8 cellular contexts compared by ENCODE assay signal in the genomic region with DNA sequence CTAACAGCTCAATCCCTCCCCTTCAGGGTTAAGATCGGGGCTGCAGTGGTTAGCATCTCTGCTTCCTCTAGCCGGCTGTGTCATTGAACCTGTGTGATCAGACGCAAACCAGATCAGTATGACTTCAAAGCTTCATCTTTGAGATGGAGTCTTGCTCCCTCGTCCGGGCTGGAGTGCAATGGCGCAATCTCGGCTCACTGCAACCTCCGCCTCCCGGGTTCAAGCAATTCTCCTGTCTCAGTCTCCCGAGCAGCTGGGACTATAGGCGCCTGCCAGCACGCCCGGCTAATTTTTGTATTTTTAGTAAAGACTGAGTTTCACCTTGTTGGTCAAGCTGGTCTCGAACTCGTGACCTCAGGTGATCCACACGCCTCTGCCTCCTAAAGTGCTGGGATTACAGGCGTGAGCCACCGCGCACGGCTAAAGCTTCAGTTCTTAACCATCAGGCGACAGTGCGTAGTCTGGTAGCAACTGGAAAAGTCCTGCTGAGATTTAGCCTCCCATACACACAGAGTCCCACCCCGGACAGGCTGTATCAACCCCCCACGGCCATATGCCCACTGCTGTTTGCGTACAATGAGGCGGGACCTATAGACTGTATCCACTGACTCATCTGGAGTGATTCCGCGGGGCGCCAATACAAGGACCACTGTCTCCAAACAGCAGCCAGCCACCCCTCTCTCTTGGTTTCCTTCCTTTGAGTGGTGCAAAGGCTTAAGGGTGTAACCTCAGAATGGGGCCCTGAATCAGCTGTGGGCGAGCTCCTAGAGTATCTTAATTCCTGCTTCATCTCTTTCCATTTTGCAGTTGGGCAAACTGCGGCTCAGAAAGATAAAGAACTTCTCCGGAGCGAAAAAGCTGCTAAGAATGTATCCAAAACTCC. TPM values are rescaled to one million over a fixed set of nuclear protein-coding genes. Genes with fewer than 3 reads are reported as not detected.
DNase-seq lines count a peak whose midpoint lies in the region; ATAC-seq and TF ChIP-seq lines count a peak whose summit lies in the region.

No MANE protein-coding gene starts in this region.

- no peaks in the 10 kb centered on the region for H3K9me3 ChIP-seq in RWPE2 (ENCODE audit: severe bottlenecking)
- H3K9me3 ChIP-seq in tibial artery, result no peaks in the 10 kb centered on the region

- H3K4me1 Mint-ChIP-seq in osteocyte (ENCODE audit: unreplicated experiment), result peaks cover 28% of the 10 kb centered on the region

- H3K36me3 Mint-ChIP-seq in osteocyte (ENCODE audit: unreplicated experiment), result no peaks in the 10 kb centered on the region

- H3K27me3 Mint-ChIP-seq in osteocyte (ENCODE audit: unreplicated experiment), result no peaks in the 10 kb centered on the region

- H3K4me3 Mint-ChIP-seq in osteocyte (ENCODE audit: unreplicated experiment), result peak overlapping the region; percentile 90

- TF ChIP-seq CTCF in GM20000 (IDR thresholded peaks at IDR 0.05; ENCODE audit: extremely low read depth, missing control alignments) (no peak), RWPE2 (IDR thresholded peaks at IDR 0.05; ENCODE audit: poor library complexity, severe bottlenecking) (no peak), osteocyte (IDR thresholded peaks at IDR 0.05) (no peak), tibial artery (IDR thresholded peaks at IDR 0.05) (no peak)

- intact Hi-C loops in tibial artery (cut with DNase I; ENCODE audit: low total_unique reads), result no loop called here

- DNase-seq in COR-L47 (lab: John Stamatoyannopoulos, UW) (peak; percentile 50), GM20000 (ENCODE audit: low spot score) (peak; percentile 53), HT-29 (ENCODE audit: low spot score) (peak; percentile 93), RWPE2 (ENCODE audit: low spot score) (no peak), germinal center (ENCODE audit: low spot score) (peak; percentile 68), osteocyte (ENCODE audit: extremely low spot score, unreplicated experiment) (peak; percentile 89), tibial artery (peak; percentile 68 to 76)
- peak in 3 of 4 experiments; percentile 27 to 64 (median 61) for DNase-seq in activated naive CD4-positive, alpha-beta T cell (lab: John Stamatoyannopoulos, UW)

- peaks cover under 1% of the 10 kb centered on the region for H3K4me1 ChIP-seq in RWPE2 (ENCODE audit: insufficient read depth, poor library complexity, severe bottlenecking)
- peaks cover 0 to 18% (median 10%) of the 10 kb centered on the region in 4 donors for H3K4me1 ChIP-seq in tibial artery

- H3K36me3 ChIP-seq in RWPE2 (ENCODE audit: low read depth) (no peaks in the 10 kb centered on the region), tibial artery (no peaks in the 10 kb centered on the region)

- H3K9me3 Mint-ChIP-seq in osteocyte (ENCODE audit: unreplicated experiment), result no peaks in the 10 kb centered on the region

- ATAC-seq in RWPE2 (ENCODE audit: low read depth), result peak; percentile 50

- H3K4me3 ChIP-seq in RWPE2 (ENCODE audit: severe bottlenecking) (peak overlapping the region; percentile 57), tibial artery (peak overlapping the region; percentile 67 to 89)

- no peaks in the 10 kb centered on the region for H3K27me3 ChIP-seq in RWPE2 (ENCODE audit: insufficient read depth, poor library complexity, severe bottlenecking)
- peaks cover 0 to 2% of the 10 kb centered on the region in 2 donors for H3K27me3 ChIP-seq in tibial artery

- H3K27ac Mint-ChIP-seq in osteocyte (ENCODE audit: unreplicated experiment), result peak overlapping the region; percentile 94

- peak overlapping the region; percentile 83 for H3K27ac ChIP-seq in RWPE2 (ENCODE audit: poor library complexity, severe bottlenecking)
- peak overlapping the region; percentile 92 to 94 for H3K27ac ChIP-seq in tibial artery

RNA-seq across cellular contexts. Expression of gene CELA3A, which starts 23.3 kb away (rescaled TPM):
- 0.13 TPM in 1 of 2 replicates, not detected in the other for total RNA-seq in HT-29 (2014; rRNA removed; shearing (Covaris generic))
- total RNA-seq in osteocyte, result not detected in 2 replicates

RNA-seq across cellular contexts. Expression of gene CDC42, which starts 27.8 kb away (rescaled TPM):
- 146 and 150 TPM in 2 replicates for total RNA-seq in HT-29 (2014; rRNA removed; shearing (Covaris generic))
- 214 and 216 TPM in 2 replicates for total RNA-seq in osteocyte

RNA-seq across cellular contexts. Expression of gene CELA3B, which starts 47.9 kb away (rescaled TPM):
- 0.81 TPM in 1 of 2 replicates, not detected in the other for total RNA-seq in HT-29 (2014; rRNA removed; shearing (Covaris generic))
- not detected in 2 replicates for total RNA-seq in osteocyte
